Comparison of ENCODE assay signal across 10 cellular contexts in the genomic region with DNA sequence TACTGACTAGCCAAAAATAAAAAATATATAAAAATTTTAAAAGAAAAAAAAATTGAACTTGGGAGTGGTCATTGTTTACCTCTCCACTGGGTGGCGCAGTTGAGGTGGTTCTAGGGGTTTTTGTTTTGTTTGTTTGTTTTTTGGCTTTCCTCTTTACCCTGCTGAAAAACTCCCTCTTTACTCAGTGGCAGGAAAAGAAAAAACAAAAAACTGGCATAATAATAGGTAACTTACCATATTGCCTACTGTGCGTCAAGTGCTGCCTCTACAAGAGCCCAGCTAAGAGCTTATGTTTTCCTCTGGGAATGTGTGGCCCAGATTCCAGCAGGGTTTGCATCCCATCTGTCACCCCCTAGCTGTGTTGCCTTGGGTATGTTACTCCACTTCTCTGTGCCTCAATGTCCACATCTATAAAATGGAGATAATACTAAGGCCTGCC. TPM values are rescaled to one million over a fixed set of nuclear protein-coding genes. Genes with fewer than 3 reads are reported as not detected.
DNase-seq lines count a peak whose midpoint lies in the region; FAIRE-seq and TF ChIP-seq lines count a peak whose summit lies in the region.
"Not testable (repeated sequence)": the region's sequence is repeated elsewhere in the genome, so short reads cannot be mapped to it uniquely, and the experiment has no call there.
"Had no signal": no experiment of that assay in that cellular context is flagged by ENCODE, and none has a peak within 500 bp of the region (broad histone marks: within the 10 kb centered on the region; RNA-seq: fewer than 3 reads in every experiment).

No MANE protein-coding gene starts in this region.

- not testable (repeated sequence) for H4K20me1 ChIP-seq in H1 (replicated peaks in 1 of 2; ENCODE audit: control insufficient read depth in 1 of 2, insufficient read depth in 2 of 2, low read length in 2 of 2)

- not testable (repeated sequence) for TF ChIP-seq POLR2A in H1 (IDR thresholded peaks at IDR 0.05; ENCODE audit: control extremely low read depth in 1 of 2, low read depth in 2 of 2, low read length in 2 of 2)

- not testable (repeated sequence) for H2BK12ac ChIP-seq in H1 (ENCODE audit: low read depth, low read length)

- not testable (repeated sequence) for H3K9ac ChIP-seq in H1 (replicated peaks in 1 of 4; ENCODE audit: extremely low read depth in 1 of 4, low read depth in 3 of 4, low read length in 3 of 4)

- H2AFZ ChIP-seq in H1 (ENCODE audit: low read length): not testable (repeated sequence)

- H3K23ac ChIP-seq in H1 (ENCODE audit: insufficient read length): not testable (repeated sequence)

- H2AK5ac ChIP-seq in H1 (ENCODE audit: low read depth, low read length): not testable (repeated sequence)

- H2BK20ac ChIP-seq in H1 (ENCODE audit: low read length): not testable (repeated sequence)

- H3K27ac ChIP-seq in H1 (ENCODE audit: low read depth, low read length): not testable (repeated sequence)

- not testable (repeated sequence) for H3K79me2 ChIP-seq in H1 (ENCODE audit: control insufficient read depth in 1 of 2, insufficient read depth in 2 of 2, low read length in 2 of 2)

- not testable (repeated sequence) for H3K27me3 ChIP-seq in H1 (replicated peaks in 1 of 4; ENCODE audit: control insufficient read depth in 3 of 4, extremely low read depth in 1 of 4, insufficient read depth in 3 of 4, low read length in 3 of 4); kidney epithelial cell (ENCODE audit: control insufficient read depth, insufficient read depth, low read length)

- H2BK120ac ChIP-seq in H1 (replicated peaks; ENCODE audit: low read depth, low read length): not testable (repeated sequence)

- H3K4ac ChIP-seq in H1 (replicated peaks; ENCODE audit: insufficient read length, low read depth, low read length): not testable (repeated sequence)

- not testable (repeated sequence) for H3K18ac ChIP-seq in H1 (ENCODE audit: extremely low read depth, low read length)

- not testable (repeated sequence) for H2BK5ac ChIP-seq in H1 (ENCODE audit: low read depth, low read length)

- H4K8ac ChIP-seq in H1 (ENCODE audit: extremely low read depth, insufficient read depth, low read length): not testable (repeated sequence)

- not testable (repeated sequence) for H2BK15ac ChIP-seq in H1 (ENCODE audit: low read length)

- TF ChIP-seq RAD21 in H1 (IDR thresholded peaks at IDR 0.05 in 1 of 2, conservative IDR thresholded peaks at IDR 0.05 in 1 of 2; ENCODE audit: low read depth in 2 of 2, low read length in 2 of 2): peak; percentile 40 to 55

- not testable (repeated sequence) for TF ChIP-seq EP300 in H1 (IDR thresholded peaks at IDR 0.05; ENCODE audit: borderline replicate concordance in 1 of 2, low read depth in 2 of 2, low read length in 2 of 2)

- H3K4me1 ChIP-seq in H1 (replicated peaks in 1 of 4; ENCODE audit: control insufficient read depth in 3 of 4, insufficient read depth in 4 of 4, low read length in 3 of 4): not testable (repeated sequence)

- H3K23me2 ChIP-seq in H1 (ENCODE audit: low read depth, low read length): not testable (repeated sequence)

- 2% methylated on average over 2 of the region's 2 CpGs; no CpG with 5 or more reads in 1 of the 2 experiments for WGBS in H1 (ENCODE audit: extremely low coverage in 1 of 2, insufficient coverage in 1 of 2, insufficient read length in 1 of 2, insufficient replicate concordance in 2 of 2, low coverage in 1 of 2, low lambda C conversion rate in 2 of 2, missing lambda C conversion rate in 1 of 2), 2 experiments

- TF ChIP-seq CTCF in GM12865 (IDR thresholded peaks at IDR 0.05; ENCODE audit: insufficient read depth, low read depth, low read length, missing control alignments) (peak; percentile 36), H1 (IDR thresholded peaks at IDR 0.05; ENCODE audit: control extremely low read depth in 1 of 3, insufficient read depth in 1 of 3, low read depth in 1 of 3, low read length in 3 of 3) (peak in 2 of 3 experiments; percentile 45 to 56; a peak in 2 of 4 replicates), kidney epithelial cell (IDR thresholded peaks at IDR 0.05; ENCODE audit: insufficient read depth, low read length, poor library complexity, severe bottlenecking) (peak; percentile 52), retinal pigment epithelial cell (conservative IDR thresholded peaks at IDR 0.05; ENCODE audit: low read depth, low read length) (peak; percentile 67)

- H4K91ac ChIP-seq in H1 (replicated peaks; ENCODE audit: insufficient read length, low read length): not testable (repeated sequence)

- not testable (repeated sequence) for H3K56ac ChIP-seq in H1 (replicated peaks; ENCODE audit: insufficient read length, low read depth, low read length)

- not testable (repeated sequence) for H3K36me3 ChIP-seq in H1 (ENCODE audit: control insufficient read depth in 2 of 4, insufficient read depth in 4 of 4, low read length in 3 of 4); kidney epithelial cell (ENCODE audit: control insufficient read depth, insufficient read depth, low read length)

- H3K14ac ChIP-seq in H1 (ENCODE audit: insufficient read length): not testable (repeated sequence)

- not testable (repeated sequence) for H3K9me3 ChIP-seq in H1 (ENCODE audit: insufficient read depth in 2 of 2, low read depth in 1 of 2, low read length in 1 of 2)

- FAIRE-seq in TTC549 (lab: Jason Lieb, UNC): peak; percentile 36
- FAIRE-seq in H1 (lab: Jason Lieb, UNC): peak; percentile 98

- peak; percentile 22 for DNase-seq in A172 (ENCODE audit: low spot score)
- peak; percentile 11 for DNase-seq in GM12865 (ENCODE audit: low read depth)
- DNase-seq in NCI-H2029 (lab: John Stamatoyannopoulos, UW): peak; percentile 0
- peak; percentile 50 for DNase-seq in activated naive CD4-positive, alpha-beta T cell treated with Interleukin-2 at 50 U/mL for 16 hours
- peak; percentile 27 to 73 for DNase-seq in H1 (ENCODE audit: low read depth in 1 of 2, low spot score in 2 of 2)
- DNase-seq in kidney epithelial cell (ENCODE audit: low read depth); retinal pigment epithelial cell (ENCODE audit: low read depth): not testable (repeated sequence)

- not testable (repeated sequence) for H3K79me1 ChIP-seq in H1 (ENCODE audit: low read depth, low read length)

- POLR2A ChIA-PET in H1 (lab: Charles Lee; ENCODE audit: partially characterized antibody): interaction anchor here (0.6 to 0.7 kb wide), 2 partner anchors 16 to 346 kb away, joined by 3 read pairs; no protein-coding TSS in a partner anchor

- H4K5ac ChIP-seq in H1 (ENCODE audit: insufficient read length, low read depth, low read length): not testable (repeated sequence)

- H3K4me3 ChIP-seq in GM12865 (ENCODE audit: low read depth, low read length); H1 (ENCODE audit: extremely low read depth in 1 of 4, insufficient read depth in 2 of 4, low read depth in 3 of 4, low read length in 4 of 4); kidney epithelial cell (ENCODE audit: low read depth, low read length); retinal pigment epithelial cell (ENCODE audit: low read length): not testable (repeated sequence)

- H3K4me2 ChIP-seq in H1 (ENCODE audit: insufficient read depth in 1 of 2, low read depth in 2 of 2, low read length in 2 of 2): not testable (repeated sequence)

- CTCF ChIA-PET in H1 (lab: Charles Lee; ENCODE audit: partially characterized antibody): interaction anchor here (0.6 to 2.1 kb wide), 23 partner anchors 8 to 237 kb away, joined by 3 to 8 read pairs (median 4); a partner anchor contains a TSS

TF ChIP-seq in H1, 55 proteins besides CTCF, POLR2A, EP300 and RAD21:
- peak; percentile 63; the same call in 1 of the 2 replicates for TF ChIP-seq KDM1A (IDR thresholded peaks at IDR 0.05; ENCODE audit: borderline replicate concordance, low read length)
- TF ChIP-seq SP1 (IDR thresholded peaks at IDR 0.05; ENCODE audit: low read depth, low read length): peak; percentile 17; the same call in 1 of the 2 replicates
- TF ChIP-seq TEAD4 (IDR thresholded peaks at IDR 0.05; ENCODE audit: low read depth, low read length): peak; percentile 73; the same call in 1 of the 2 replicates
- peak; percentile 27 for TF ChIP-seq NANOG (IDR thresholded peaks at IDR 0.05; ENCODE audit: insufficient read depth, low read depth, low read length, poor library complexity, severe bottlenecking)

RNA-seq across cellular contexts. Expression of a gene that starts 12.6 kb away (rescaled TPM):
- not detected in 2 replicates for total RNA-seq in A172 (2014; rRNA removed; shearing (Covaris generic))
- 0.34 TPM in 1 of 2 replicates, not detected in the other for total RNA-seq in H1 (2021; fragmentation: NEBNext Ultra II Directional; extraction: Animal tissue kit (Norgen Biotek cat#: 25700))
- polyA plus RNA-seq in H1 (2011; rRNA removed): 0.17 and 1.0 TPM in 2 replicates
- polyA plus RNA-seq in H1 (2011; cell fraction: cytosol; rRNA removed): 0.09 TPM
- 0.68 TPM for polyA plus RNA-seq in H1 (2011; cell fraction: nucleus; rRNA removed)
- polyA plus RNA-seq in H1 (2012, experiment 1 of 2): 0.53 to 1.0 TPM in 2 of 4 replicates, not detected in the others
- not detected for polyA plus RNA-seq in H1 (2012, experiment 2 of 2)
- polyA plus RNA-seq in H1 (2013, experiment 1 of 2): 0.22 TPM
- 0.11 TPM for polyA plus RNA-seq in H1 (2013, experiment 2 of 2)
- polyA minus RNA-seq in H1 (2011; rRNA and poly(A)+ RNA removed): 0.19 TPM in 1 of 2 replicates, not detected in the other
- polyA minus RNA-seq in H1 (2011; cell fraction: cytosol; rRNA and poly(A)+ RNA removed): not detected
- not detected for polyA minus RNA-seq in H1 (2011; cell fraction: nucleus; rRNA and poly(A)+ RNA removed)
- total RNA-seq in kidney epithelial cell: not detected in 2 replicates
- total RNA-seq: frontal cortex had no signal

RNA-seq across cellular contexts. Expression of a gene that starts 38.5 kb away (rescaled TPM):
- total RNA-seq in A172 (2014; rRNA removed; shearing (Covaris generic)): not detected in 2 replicates
- total RNA-seq in H1 (2021; fragmentation: NEBNext Ultra II Directional; extraction: Animal tissue kit (Norgen Biotek cat#: 25700)): 0.60 and 0.78 TPM in 2 replicates
- 0.63 and 0.88 TPM in 2 replicates for polyA plus RNA-seq in H1 (2011; rRNA removed)
- 1.0 TPM for polyA plus RNA-seq in H1 (2011; cell fraction: cytosol; rRNA removed)
- 0.80 TPM for polyA plus RNA-seq in H1 (2011; cell fraction: nucleus; rRNA removed)
- 0.66 to 1.4 TPM (median 0.79 TPM) in 4 replicates for polyA plus RNA-seq in H1 (2012, experiment 1 of 2)
- 0.42 TPM for polyA plus RNA-seq in H1 (2012, experiment 2 of 2)
- 0.34 TPM for polyA plus RNA-seq in H1 (2013, experiment 1 of 2)
- 0.17 TPM for polyA plus RNA-seq in H1 (2013, experiment 2 of 2)
- 1.0 and 1.4 TPM in 2 replicates for polyA minus RNA-seq in H1 (2011; rRNA and poly(A)+ RNA removed)
- not detected for polyA minus RNA-seq in H1 (2011; cell fraction: cytosol; rRNA and poly(A)+ RNA removed)
- 0.80 TPM for polyA minus RNA-seq in H1 (2011; cell fraction: nucleus; rRNA and poly(A)+ RNA removed)
- total RNA-seq in kidney epithelial cell: not detected in 2 replicates
- total RNA-seq: activated T-helper 17 cell treated with anti-CD3 and anti-CD28 coated beads, Interleukin-2, amount 50 U/mL, for 72 hours; frontal cortex had no signal
